16 cellular contexts compared by ENCODE assay signal in the genomic region with DNA sequence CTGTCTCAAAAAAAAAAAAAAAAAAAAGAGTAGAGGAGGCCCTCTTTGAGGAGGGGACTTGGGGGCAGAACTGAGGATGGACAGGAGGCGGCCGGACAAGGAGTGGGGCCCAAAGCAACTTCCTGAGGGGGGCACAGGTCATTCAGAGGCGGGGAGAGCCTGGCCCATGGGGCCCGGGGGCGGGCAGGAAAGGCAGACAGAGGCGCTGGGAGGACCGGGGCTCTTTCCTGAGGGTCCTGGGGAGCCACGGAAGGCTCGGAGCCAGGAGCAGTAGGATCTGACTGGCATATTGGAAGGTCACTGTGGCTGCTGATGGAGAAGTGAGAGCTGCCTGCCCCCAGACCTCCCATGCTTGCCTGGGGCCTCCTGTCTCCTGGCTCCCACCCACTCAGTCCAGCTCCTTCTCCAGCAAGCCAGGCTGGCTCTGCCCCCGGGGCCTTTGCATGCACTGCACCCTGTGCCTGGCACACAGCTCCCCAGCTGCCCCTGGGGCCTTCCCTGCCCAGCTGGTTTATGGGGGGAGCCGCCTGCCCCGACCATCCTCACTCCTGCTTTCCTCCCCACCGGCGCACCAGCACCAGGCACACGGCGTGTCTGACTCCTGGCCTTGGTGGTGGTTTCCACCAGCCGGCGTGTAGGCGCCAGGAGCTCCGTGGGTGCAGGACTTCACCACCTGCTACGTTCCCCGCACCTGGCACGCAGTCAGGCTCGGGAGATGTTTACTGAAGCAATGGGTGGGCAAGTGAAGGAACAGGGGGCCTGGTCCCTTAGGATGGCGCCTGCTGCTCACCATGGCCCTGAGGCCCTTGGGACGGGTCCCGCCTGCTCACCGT. TPM values are rescaled to one million over a fixed set of nuclear protein-coding genes. Genes with fewer than 3 reads are reported as not detected.
DNase-seq lines count a peak whose midpoint lies in the region; TF ChIP-seq lines count a peak whose summit lies in the region.
"Had no signal": no experiment of that assay in that cellular context is flagged by ENCODE, and none has a peak within 500 bp of the region (broad histone marks: within the 10 kb centered on the region; RNA-seq: fewer than 3 reads in every experiment).

No MANE protein-coding gene starts in this region.

- H3K4me1 ChIP-seq in BLaER1 (peaks cover 91% of the 10 kb centered on the region), smooth muscle cell (ENCODE audit: low read depth) (no peaks in the 10 kb centered on the region)
- H3K4me1 ChIP-seq: breast epithelium had no signal

- DNase-seq in D341Med (ENCODE audit: low spot score), result peak; percentile 16
- peak in 7 of 10 donors; percentile 9 to 83 (median 27) for DNase-seq in posterior cingulate gyrus
- DNase-seq in NK-92 (lab: John Stamatoyannopoulos, UW; ENCODE audit: unreplicated experiment), result no peak
- no peak for DNase-seq in GM10248 (ENCODE audit: extremely low spot score)
- no peak for DNase-seq in smooth muscle cell (lab: John Stamatoyannopoulos, UW; ENCODE audit: unreplicated experiment)
- DNase-seq: CD4-positive, alpha-beta memory T cell; kidney glomerular epithelial cell; MG63; NCI-H187 treated with DMSO at 0.1 percent for 48 hours; PC-3 had no signal

- POLR2A ChIA-PET in GM10248 (lab: Yijun Ruan, JAX), result no interaction called here

- intact Hi-C loops in dendritic cell treated with granulocyte-macrophage colony-stimulating factor and Interleukin-4, amounts not matched to agents 40 ng/mL and 50 ng/mL, for 4 days (cut with micrococcal nuclease), result loop anchor here (2.0 kb wide), 1 partner anchor 247 kb away; a partner anchor contains a TSS
- intact Hi-C loops in posterior cingulate gyrus (cut with DNase I), result no loop called here

- H3K79me2 ChIP-seq in smooth muscle cell (ENCODE audit: low read depth), result no peaks in the 10 kb centered on the region

- H3K27me3 ChIP-seq in BLaER1, result no peaks in the 10 kb centered on the region
- H3K27me3 ChIP-seq in smooth muscle cell (ENCODE audit: low read depth), result no peaks in the 10 kb centered on the region
- H3K27me3 ChIP-seq: breast epithelium, dorsolateral prefrontal cortex, MG63 had no signal

- H2AFZ ChIP-seq in smooth muscle cell (ENCODE audit: low read depth), result no peak overlapping the region

- CTCF ChIA-PET in GM10248 (lab: Yijun Ruan, JAX), result interaction anchor here (1.2 to 1.6 kb wide), 4 partner anchors 34 to 247 kb away, joined by 3 to 4 read pairs (median 4); no protein-coding TSS in a partner anchor

- H3K36me3 ChIP-seq in BLaER1 (no peaks in the 10 kb centered on the region), smooth muscle cell (ENCODE audit: low read depth) (no peaks in the 10 kb centered on the region)
- H3K36me3 ChIP-seq: breast epithelium, MG63 had no signal

- H3K27ac ChIP-seq in BLaER1 (peak overlapping the region; percentile 88), smooth muscle cell (ENCODE audit: low read depth) (no peak overlapping the region)
- H3K27ac ChIP-seq: breast epithelium, dorsolateral prefrontal cortex had no signal

- H3F3A ChIP-seq in smooth muscle cell (ENCODE audit: low read depth), result no peaks in the 10 kb centered on the region

- peak overlapping the region; percentile 48 for H3K4me3 Mint-ChIP-seq in dendritic cell treated with granulocyte-macrophage colony-stimulating factor and Interleukin-4, amounts not matched to agents 40 ng/mL and 50 ng/mL, for 4 days
- H3K4me3 Mint-ChIP-seq: activated naive CD8-positive, alpha-beta T cell; CD4-positive, alpha-beta memory T cell had no signal

- no peaks in the 10 kb centered on the region for H4K20me1 ChIP-seq in BLaER1
- H4K20me1 ChIP-seq in smooth muscle cell (ENCODE audit: low read depth), result no peaks in the 10 kb centered on the region

- H3K9me3 Mint-ChIP-seq in dendritic cell treated with granulocyte-macrophage colony-stimulating factor and Interleukin-4, amounts not matched to agents 40 ng/mL and 50 ng/mL, for 4 days, result no peaks in the 10 kb centered on the region
- H3K9me3 Mint-ChIP-seq: CD4-positive, alpha-beta memory T cell had no signal

- H3K9ac ChIP-seq in BLaER1 (peak overlapping the region; percentile 68), smooth muscle cell (ENCODE audit: low read depth) (no peak overlapping the region)

- H3K27ac Mint-ChIP-seq in dendritic cell treated with granulocyte-macrophage colony-stimulating factor and Interleukin-4, amounts not matched to agents 40 ng/mL and 50 ng/mL, for 4 days, result peak overlapping the region; percentile 82
- H3K27ac Mint-ChIP-seq: activated naive CD8-positive, alpha-beta T cell; progenitor cell of endocrine pancreas had no signal

- peaks cover 83% of the 10 kb centered on the region for H3K4me1 Mint-ChIP-seq in dendritic cell treated with granulocyte-macrophage colony-stimulating factor and Interleukin-4, amounts not matched to agents 40 ng/mL and 50 ng/mL, for 4 days (ENCODE audit: low read depth)

- peaks cover 19% of the 10 kb centered on the region for H3K36me3 Mint-ChIP-seq in dendritic cell treated with granulocyte-macrophage colony-stimulating factor and Interleukin-4, amounts not matched to agents 40 ng/mL and 50 ng/mL, for 4 days (ENCODE audit: low read depth)
- H3K36me3 Mint-ChIP-seq: activated naive CD8-positive, alpha-beta T cell; CD4-positive, alpha-beta memory T cell had no signal

- TF ChIP-seq CTCF in GM10248 (IDR thresholded peaks at IDR 0.05; ENCODE audit: control extremely low read depth, extremely low read depth, low read depth, missing control alignments) (no peak), smooth muscle cell (IDR thresholded peaks at IDR 0.05; ENCODE audit: borderline replicate concordance, insufficient read depth, poor library complexity, severe bottlenecking) (no peak)

- 95% methylated on average over 25 of the region's 28 CpGs for WGBS in smooth muscle cell (ENCODE audit: low lambda C conversion rate)

- peaks cover 3% of the 10 kb centered on the region for H3K27me3 Mint-ChIP-seq in dendritic cell treated with granulocyte-macrophage colony-stimulating factor and Interleukin-4, amounts not matched to agents 40 ng/mL and 50 ng/mL, for 4 days
- H3K27me3 Mint-ChIP-seq: activated naive CD8-positive, alpha-beta T cell; CD4-positive, alpha-beta memory T cell; progenitor cell of endocrine pancreas had no signal

- H3K4me2 ChIP-seq in BLaER1 (peak overlapping the region; percentile 97), smooth muscle cell (no peak overlapping the region)

- H3K4me3 ChIP-seq in BLaER1 (peak overlapping the region; percentile 48), smooth muscle cell (no peak overlapping the region)
- H3K4me3 ChIP-seq: breast epithelium, dorsolateral prefrontal cortex, MG63 had no signal

- H3K9me3 ChIP-seq in BLaER1, result peaks cover 11% of the 10 kb centered on the region
- H3K9me3 ChIP-seq in smooth muscle cell (replicated peaks; ENCODE audit: low read depth), result no peaks in the 10 kb centered on the region
- H3K9me3 ChIP-seq: breast epithelium, MG63 had no signal

RNA-seq across cellular contexts. Expression of a gene that starts 5.6 kb away (rescaled TPM):
- 0.04 and 0.31 TPM in 2 replicates for total RNA-seq in smooth muscle cell
- 0.71 TPM in 1 of 2 replicates, not detected in the other for polyA plus RNA-seq in smooth muscle cell
- total RNA-seq: PC-3 had no signal
- polyA plus RNA-seq: CD4-positive, alpha-beta memory T cell had no signal

RNA-seq across cellular contexts. Expression of a gene that starts 32.7 kb away (rescaled TPM):
- total RNA-seq in smooth muscle cell, result 0.31 and 0.36 TPM in 2 replicates
- polyA plus RNA-seq in smooth muscle cell, result 0.17 TPM in 1 of 2 replicates, not detected in the other
- total RNA-seq: CD4-positive, alpha-beta memory T cell; PC-3 had no signal
- polyA plus RNA-seq: CD4-positive, alpha-beta memory T cell had no signal

RNA-seq across cellular contexts. Expression of a gene that starts 44.9 kb away (rescaled TPM):
- 12.9 and 13.4 TPM in 2 replicates for total RNA-seq in smooth muscle cell
- 7.6 and 10.0 TPM in 2 replicates for polyA plus RNA-seq in smooth muscle cell

RNA-seq across cellular contexts. Expression of a gene that starts 53.0 kb away (rescaled TPM):
- 0.13 TPM in 1 of 2 replicates, not detected in the other for total RNA-seq in smooth muscle cell
- polyA plus RNA-seq in smooth muscle cell, result 0.86 and 2.4 TPM in 2 replicates
- total RNA-seq: CD4-positive, alpha-beta memory T cell had no signal
- polyA plus RNA-seq: CD4-positive, alpha-beta memory T cell had no signal

Comparison
In these comparisons a context has a peak if more than half of its experiments do, and no peak if none do; other contexts are left out.
1. DNase-seq: peak in D341Med (single experiment) and posterior cingulate gyrus (7 of 10); none in NK-92 (single experiment), GM10248 (single experiment) and smooth muscle cell (single experiment).